Comparison of ENCODE assay signal across 1 cellular context in genomic region chr14:65222434-65222833, GRCh38.
TF ChIP-seq lines count a peak whose summit lies in the region.

No MANE protein-coding gene starts in this region.

TF ChIP-seq in GM23338, 12 proteins besides CTCF, POLR2A, EP300 and RAD21 (continued from another document):
- TF ChIP-seq REST (IDR thresholded peaks at IDR 0.05; ENCODE audit: unreplicated experiment) (no peak), ZNF462 (CRISPR knock-in tag; IDR thresholded peaks at IDR 0.05) (0 out of 2 replicates have a peak, but pooled peaks have one; percentile 46)
